ENCODE assay signal across 19 cellular contexts in the genomic region with DNA sequence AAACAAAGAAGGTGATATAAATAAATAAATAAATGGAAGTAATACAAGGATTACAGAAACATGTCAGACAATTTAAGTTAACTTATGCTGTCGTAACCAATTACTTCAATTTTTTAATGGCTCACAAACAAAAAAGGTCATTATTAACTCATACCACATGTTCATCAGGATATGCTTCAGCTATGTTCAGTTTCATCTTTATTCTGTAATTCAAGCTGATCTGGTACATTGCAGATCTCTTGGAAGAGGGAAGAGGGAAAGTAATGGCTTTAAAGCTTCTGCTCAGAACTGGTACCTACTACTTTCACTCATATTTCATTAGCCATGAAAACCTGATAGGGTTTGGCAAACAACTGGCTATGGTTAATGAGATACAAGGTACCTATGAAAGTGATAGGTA.
DNase-seq lines count a peak whose midpoint lies in the region; ATAC-seq and TF ChIP-seq lines count a peak whose summit lies in the region.
"Had no signal": no experiment of that assay in that cellular context is flagged by ENCODE, and none has a peak within 500 bp of the region (broad histone marks: within the 10 kb centered on the region; RNA-seq: fewer than 3 reads in every experiment).

No MANE protein-coding gene starts in this region.

- H3K4me3 ChIP-seq in mammary epithelial cell (replicated peaks in 1 of 3; ENCODE audit: insufficient read depth in 1 of 3, low read depth in 2 of 3, low read length in 3 of 3) = no peak overlapping the region
- peak overlapping the region; percentile 39 for H3K4me3 ChIP-seq in OCI-LY3 (ENCODE audit: low read length)
- H3K4me3 ChIP-seq in tibial artery = no peak overlapping the region
- H3K4me3 ChIP-seq: A549; BLaER1 treated with 17β-estradiol and CSF1 and Interleukin-3, amounts not matched to agents 10 nM and 100 nM had no signal

- H2AFZ ChIP-seq in mammary epithelial cell (ENCODE audit: low read depth, low read length) (peak overlapping the region; percentile 55), OCI-LY3 (ENCODE audit: low read depth, low read length) (no peak overlapping the region)

- TF ChIP-seq CTCF in mammary epithelial cell (conservative IDR thresholded peaks at IDR 0.05 in 1 of 2, IDR thresholded peaks at IDR 0.05 in 1 of 2; ENCODE audit: extremely low read depth in 1 of 2, insufficient read depth in 1 of 2, low read depth in 1 of 2, low read length in 2 of 2) = no peak
- no peak for TF ChIP-seq CTCF in MCF 10A (IDR thresholded peaks at IDR 0.05; ENCODE audit: unreplicated experiment)
- TF ChIP-seq CTCF in OCI-LY3 (IDR thresholded peaks at IDR 0.05; ENCODE audit: low read depth, low read length) = no peak
- TF ChIP-seq CTCF in CD4-positive, alpha-beta T cell (IDR thresholded peaks at IDR 0.05) = no peak
- TF ChIP-seq CTCF in tibial artery (IDR thresholded peaks at IDR 0.05) = no peak

- intact Hi-C loops in mammary epithelial cell (cut with micrococcal nuclease) = no loop called here
- intact Hi-C loops in MCF 10A (cut with micrococcal nuclease) = no loop called here
- intact Hi-C loops in CD4-positive, alpha-beta T cell (cut with DNase I, micrococcal nuclease) = no loop called here
- intact Hi-C loops in tibial artery (cut with DNase I; ENCODE audit: low total_unique reads) = no loop called here

- H3K9me3 Mint-ChIP-seq in MCF 10A (ENCODE audit: unreplicated experiment) = no peaks in the 10 kb centered on the region
- no peaks in the 10 kb centered on the region for H3K9me3 Mint-ChIP-seq in CD4-positive, alpha-beta T cell

- H3K4me2 ChIP-seq in mammary epithelial cell (ENCODE audit: insufficient read depth, low read depth, low read length) (no peak overlapping the region), OCI-LY3 (ENCODE audit: low read length) (peak overlapping the region; percentile 61)
- H3K4me2 ChIP-seq: A549 had no signal

- dilution Hi-C loops in mammary epithelial cell (cut with HindIII; ENCODE audit: low sequenced_read_pairs) = no loop called here

- H3K4me1 Mint-ChIP-seq in MCF 10A (ENCODE audit: insufficient read depth, unreplicated experiment) = no peaks in the 10 kb centered on the region
- no peaks in the 10 kb centered on the region for H3K4me1 Mint-ChIP-seq in CD4-positive, alpha-beta T cell (ENCODE audit: low read depth)
- H3K4me1 Mint-ChIP-seq: B cell; CD4-positive, alpha-beta memory T cell had no signal

- H3K27ac Mint-ChIP-seq in MCF 10A (ENCODE audit: low read depth, unreplicated experiment) = no peak overlapping the region
- H3K27ac Mint-ChIP-seq in CD4-positive, alpha-beta T cell = no peak overlapping the region
- H3K27ac Mint-ChIP-seq: B cell; CD4-positive, alpha-beta memory T cell; CD8-positive, alpha-beta memory T cell had no signal

- WGBS in mammary epithelial cell (ENCODE audit: low coverage, missing lambda C conversion rate) = 100% methylated on average over 1 of the region's 1 CpG

- no peak overlapping the region for H3K4me3 Mint-ChIP-seq in MCF 10A (ENCODE audit: unreplicated experiment)
- H3K4me3 Mint-ChIP-seq in CD4-positive, alpha-beta T cell = no peak overlapping the region
- H3K4me3 Mint-ChIP-seq: B cell; CD8-positive, alpha-beta memory T cell had no signal

- no peaks in the 10 kb centered on the region for H3K79me2 ChIP-seq in mammary epithelial cell (ENCODE audit: insufficient read depth, low read length)
- no peaks in the 10 kb centered on the region for H3K79me2 ChIP-seq in OCI-LY3 (ENCODE audit: low read length)

- H3K9me3 ChIP-seq in mammary epithelial cell (replicated peaks; ENCODE audit: insufficient read depth, low read length) (no peaks in the 10 kb centered on the region), OCI-LY3 (ENCODE audit: insufficient read depth, low read length) (no peaks in the 10 kb centered on the region), tibial artery (no peaks in the 10 kb centered on the region)
- no peaks in the 10 kb centered on the region for H3K9me3 ChIP-seq in CD4-positive, alpha-beta T cell (ENCODE audit: control insufficient read depth, low read length)
- H3K9me3 ChIP-seq: A549; BLaER1 treated with 17β-estradiol and CSF1 and Interleukin-3, amounts not matched to agents 10 nM and 100 nM had no signal

- H3K27me3 ChIP-seq in mammary epithelial cell (ENCODE audit: insufficient read depth, low read length) (no peaks in the 10 kb centered on the region), OCI-LY3 (ENCODE audit: low read depth, low read length) (no peaks in the 10 kb centered on the region), tibial artery (no peaks in the 10 kb centered on the region)
- H3K27me3 ChIP-seq in CD4-positive, alpha-beta T cell (ENCODE audit: control insufficient read depth, insufficient read depth, low read length) = no peaks in the 10 kb centered on the region
- H3K27me3 ChIP-seq: BLaER1 treated with 17β-estradiol and CSF1 and Interleukin-3, amounts not matched to agents 10 nM and 100 nM had no signal

- CTCF ChIA-PET in mammary epithelial cell (lab: Charles Lee; ENCODE audit: low non-redundant PET) = no interaction called here
- CTCF ChIA-PET in MCF 10A (lab: Yijun Ruan, JAX) = interaction anchor here (0.6 to 1.2 kb wide), 3 partner anchors 11 to 547 kb away, joined by 3 to 6 read pairs (median 4); no protein-coding TSS in a partner anchor
- CTCF ChIA-PET in CD4-positive, alpha-beta T cell (lab: Charles Lee) = no interaction called here

- H3K36me3 ChIP-seq in mammary epithelial cell (ENCODE audit: insufficient read depth, low read length) (no peaks in the 10 kb centered on the region), OCI-LY3 (replicated peaks; ENCODE audit: low read depth, low read length) (no peaks in the 10 kb centered on the region), tibial artery (no peaks in the 10 kb centered on the region)
- H3K36me3 ChIP-seq: BLaER1 treated with 17β-estradiol and CSF1 and Interleukin-3, amounts not matched to agents 10 nM and 100 nM had no signal

- BruUV-seq in mammary epithelial cell (replicated peaks; lab: Mats Ljungman, UMichigan) = no TSS peak
- no TSS peak for BruUV-seq in MCF 10A (replicated peaks; lab: Mats Ljungman, UMichigan)

- no peaks in the 10 kb centered on the region for H3K4me1 ChIP-seq in mammary epithelial cell (ENCODE audit: insufficient read depth, low read length)
- peaks cover 13% of the 10 kb centered on the region for H3K4me1 ChIP-seq in OCI-LY3 (ENCODE audit: low read length)
- H3K4me1 ChIP-seq in tibial artery = no peaks in the 10 kb centered on the region
- H3K4me1 ChIP-seq: A549 had no signal

- DNase-seq in mammary epithelial cell = no peak
- DNase-seq in MCF 10A (ENCODE audit: unreplicated experiment) = no peak
- DNase-seq in CD4-positive, alpha-beta T cell = no peak
- DNase-seq in tibial artery = no peak
- DNase-seq: AML-193; CD4-positive, alpha-beta memory T cell; CD8-positive, alpha-beta memory T cell; COR-L47; DMS 273 treated with DMSO at 0.1 percent for 48 hours; DMS153; DMS79 treated with DMSO at 0.1 percent for 48 hours; GF-D8 had no signal

- no peaks in the 10 kb centered on the region for H3K27me3 Mint-ChIP-seq in MCF 10A (ENCODE audit: insufficient read depth, unreplicated experiment)
- H3K27me3 Mint-ChIP-seq in CD4-positive, alpha-beta T cell = no peaks in the 10 kb centered on the region
- H3K27me3 Mint-ChIP-seq: B cell had no signal

- H4K20me1 ChIP-seq in mammary epithelial cell (ENCODE audit: insufficient read depth, low read length) (no peaks in the 10 kb centered on the region), OCI-LY3 (ENCODE audit: insufficient read depth, low read length) (no peaks in the 10 kb centered on the region)
- H4K20me1 ChIP-seq: BLaER1 treated with 17β-estradiol and CSF1 and Interleukin-3, amounts not matched to agents 10 nM and 100 nM had no signal

- no peaks in the 10 kb centered on the region for H3K36me3 Mint-ChIP-seq in MCF 10A (ENCODE audit: insufficient read depth, unreplicated experiment)
- no peaks in the 10 kb centered on the region for H3K36me3 Mint-ChIP-seq in CD4-positive, alpha-beta T cell (ENCODE audit: low read depth)
- H3K36me3 Mint-ChIP-seq: CD4-positive, alpha-beta memory T cell had no signal

- no peak overlapping the region for H3K9ac ChIP-seq in mammary epithelial cell (ENCODE audit: insufficient read depth, low read length)
- no peak overlapping the region for H3K9ac ChIP-seq in OCI-LY3 (ENCODE audit: low read length)
- H3K9ac ChIP-seq: BLaER1 treated with 17β-estradiol and CSF1 and Interleukin-3, amounts not matched to agents 10 nM and 100 nM had no signal

- ATAC-seq in SK-N-SH treated with all-trans-retinoic acid at 6 μM for 48 hours = peak; percentile 89
- no peak for ATAC-seq in CD4-positive, alpha-beta T cell (ENCODE audit: poor library complexity)
- ATAC-seq: A549 had no signal

- POLR2A ChIA-PET in MCF 10A (lab: Yijun Ruan, JAX) = interaction anchor here (0.6 to 0.7 kb wide), 2 partner anchors 12 to 29 kb away, joined by 3 read pairs; no protein-coding TSS in a partner anchor
- POLR2A ChIA-PET in CD4-positive, alpha-beta T cell (lab: Charles Lee) = no interaction called here

- in situ Hi-C loops in mammary epithelial cell (cut with MboI; ENCODE audit: low sequenced_read_pairs in 2 of 2) = no loop called here

- H3K27ac ChIP-seq in mammary epithelial cell (ENCODE audit: insufficient read depth, low read depth, low read length) (no peak overlapping the region), OCI-LY3 (ENCODE audit: low read length) (no peak overlapping the region), tibial artery (no peak overlapping the region)
- H3K27ac ChIP-seq in CD4-positive, alpha-beta T cell (ENCODE audit: low read depth, low read length) = no peak overlapping the region
- H3K27ac ChIP-seq: 22Rv1; A549; BLaER1 treated with 17β-estradiol and CSF1 and Interleukin-3, amounts not matched to agents 10 nM and 100 nM; C4-2B had no signal

TF ChIP-seq in SK-N-SH treated with all-trans-retinoic acid at 6 μM for 48 hours, 23 proteins besides CTCF, POLR2A, EP300 and RAD21 (continues in another document):
- TF ChIP-seq PPARA (CRISPR knock-in tag; IDR thresholded peaks at IDR 0.05; ENCODE audit: borderline replicate concordance) = no peak
- no peak for TF ChIP-seq SNAI2 (CRISPR knock-in tag; IDR thresholded peaks at IDR 0.05)
- TF ChIP-seq ZNF565 (CRISPR knock-in tag; conservative IDR thresholded peaks at IDR 0.05; ENCODE audit: low read depth) = no peak
- no peak for TF ChIP-seq OSR1 (CRISPR knock-in tag; IDR thresholded peaks at IDR 0.05)
- TF ChIP-seq RARB (CRISPR knock-in tag; IDR thresholded peaks at IDR 0.05) = no peak
- TF ChIP-seq ISL1 (CRISPR knock-in tag; IDR thresholded peaks at IDR 0.05) = no peak
- no peak for TF ChIP-seq ZNF70 (CRISPR knock-in tag; IDR thresholded peaks at IDR 0.05)
